11 cellular contexts compared by ENCODE assay signal in genomic region chr11:120773501-120774031, GRCh38.
DNase-seq lines count a peak whose midpoint lies in the region; ATAC-seq and TF ChIP-seq lines count a peak whose summit lies in the region.
"Had no signal": no experiment of that assay in that cellular context is flagged by ENCODE, and none has a peak within 500 bp of the region (broad histone marks: within the 10 kb centered on the region; RNA-seq: fewer than 3 reads in every experiment).

No MANE protein-coding gene starts in this region.

- TF ChIP-seq CTCF in GM12864 (IDR thresholded peaks at IDR 0.05; ENCODE audit: low read depth, low read length, missing control alignments) (no peak), fibroblast of mammary gland (conservative IDR thresholded peaks at IDR 0.05; ENCODE audit: control insufficient read depth, insufficient read depth, low read depth, low read length) (no peak), left ventricle myocardium inferior (IDR thresholded peaks at IDR 0.05; ENCODE audit: borderline replicate concordance) (no peak), lower lobe of right lung (IDR thresholded peaks at IDR 0.05) (no peak)

- intact Hi-C loops in left ventricle myocardium inferior (cut with micrococcal nuclease) (no loop called here), lower lobe of right lung (cut with DNase I) (no loop called here)

- H3K27me3 ChIP-seq in left ventricle myocardium inferior (ENCODE audit: low read depth) (peaks cover 55% of the 10 kb centered on the region), lower lobe of right lung (ENCODE audit: low read depth) (no peaks in the 10 kb centered on the region)

- DNase-seq in GM12864 (ENCODE audit: low read depth) (peak; percentile 47), fibroblast of mammary gland (ENCODE audit: low read depth) (peak; percentile 40), medulla oblongata (ENCODE audit: extremely low spot score) (no peak), left ventricle myocardium inferior (no peak), lower lobe of right lung (no peak), DMS53 treated with DMSO at 0.1 percent for 48 hours (lab: John Stamatoyannopoulos, UW; ENCODE audit: unreplicated experiment) (no peak)
- DNase-seq: NCI-H1105 had no signal

- H3K36me3 ChIP-seq in left ventricle myocardium inferior (no peaks in the 10 kb centered on the region), lower lobe of right lung (no peaks in the 10 kb centered on the region)
- H3K36me3 ChIP-seq: gastroesophageal sphincter had no signal

- H3K27ac ChIP-seq in left ventricle myocardium inferior (replicated peaks) = no peak overlapping the region
- H3K27ac ChIP-seq in lower lobe of right lung = no peak overlapping the region
- H3K27ac ChIP-seq: gastroesophageal sphincter, RWPE1 had no signal

- H3K4me1 ChIP-seq in left ventricle myocardium inferior = no peaks in the 10 kb centered on the region
- H3K4me1 ChIP-seq in lower lobe of right lung = no peaks in the 10 kb centered on the region
- H3K4me1 ChIP-seq: gastroesophageal sphincter had no signal

- H3K9me3 ChIP-seq in left ventricle myocardium inferior (replicated peaks) = peaks cover 10% of the 10 kb centered on the region
- no peaks in the 10 kb centered on the region for H3K9me3 ChIP-seq in lower lobe of right lung

- ATAC-seq in GM21423 (IDR thresholded peaks at IDR 0.05; ENCODE audit: unreplicated experiment) (peak; percentile 75), HG03159 (IDR thresholded peaks at IDR 0.05; ENCODE audit: unreplicated experiment) (peak; percentile 70), lower lobe of right lung (no peak)
- ATAC-seq: gastroesophageal sphincter had no signal

- H3K4me3 ChIP-seq in GM12864 (ENCODE audit: low read depth, low read length) (no peak overlapping the region), fibroblast of mammary gland (ENCODE audit: control insufficient read depth, low read depth, low read length) (no peak overlapping the region), left ventricle myocardium inferior (no peak overlapping the region), lower lobe of right lung (no peak overlapping the region)
- H3K4me3 ChIP-seq: gastroesophageal sphincter had no signal

Comparison
In these comparisons a context has a peak if more than half of its experiments do, and no peak if none do; other contexts are left out.
1. DNase-seq: peak in GM12864 (single experiment) and fibroblast of mammary gland (single experiment); none in medulla oblongata (single experiment), left ventricle myocardium inferior (single experiment), lower lobe of right lung (single experiment) and DMS53 treated with DMSO at 0.1 percent for 48 hours (single experiment).
2. ATAC-seq: peak in GM21423 (single experiment) and HG03159 (single experiment); none in lower lobe of right lung (0 of 2).